ENCODE assay signal across 16 cellular contexts in genomic region chr15:61702224-61703120, GRCh38.
DNase-seq lines count a peak whose midpoint lies in the region; TF ChIP-seq lines count a peak whose summit lies in the region.
"Had no signal": no experiment of that assay in that cellular context is flagged by ENCODE, and none has a peak within 500 bp of the region (broad histone marks: within the 10 kb centered on the region; RNA-seq: fewer than 3 reads in every experiment).

No MANE protein-coding gene starts in this region.

- H3F3A ChIP-seq in SK-N-SH (replicated peaks; ENCODE audit: insufficient read depth): no peaks in the 10 kb centered on the region

- DNase-seq in Karpas-422: peak; percentile 45
- DNase-seq in OCI-M1 (lab: John Stamatoyannopoulos, UW): peak; percentile 42
- DNase-seq in iPS DF 19.7 (ENCODE audit: low read depth, low spot score): peak; percentile 23
- no peak for DNase-seq in SK-N-SH
- no peak for DNase-seq in SIG-M5 (lab: John Stamatoyannopoulos, UW)
- no peak for DNase-seq in pons (ENCODE audit: low spot score)
- no peak for DNase-seq in T-helper 2 cell treated with Interferon-gamma antibody and Interleukin-4, amounts not matched to agents 5 μg/mL and 100 μg/mL, for 36 hours (ENCODE audit: low spot score)
- DNase-seq: activated CD8-positive, alpha-beta memory T cell treated with anti-CD3 and anti-CD28 coated beads for 24 hours; AML-193; hypothalamus; NCI-H524 treated with DMSO at 0.1 percent for 48 hours; stimulated activated CD4-positive, alpha-beta T cell treated with anti-CD3 and anti-CD28 coated beads, Interleukin-4, amount 100 ng/mL, for 1 hour; stimulated activated naive B cell treated with anti-CD40 and anti-IgM and Interleukin-4, amounts not matched to agents 10 μg/mL and 1 μg/mL and 100 μg/mL, for 72 hours had no signal

- H3K4me1 ChIP-seq in ACC112 (ENCODE audit: control insufficient read depth, insufficient read depth, low read length, unreplicated experiment) (no peaks in the 10 kb centered on the region), Karpas-422 (ENCODE audit: low read length) (no peaks in the 10 kb centered on the region), SK-N-SH (ENCODE audit: control insufficient read depth in 1 of 2, insufficient read depth in 2 of 2, low read depth in 1 of 2, low read length in 1 of 2) (no peaks in the 10 kb centered on the region)

- peaks cover 5% of the 10 kb centered on the region for H3K27me3 Mint-ChIP-seq in T-helper 2 cell treated with Interferon-gamma antibody and Interleukin-4, amounts not matched to agents 5 μg/mL and 100 μg/mL, for 36 hours (ENCODE audit: low read depth)

- H3K27me3 ChIP-seq in ACC112 (ENCODE audit: insufficient read depth, low read length): no peaks in the 10 kb centered on the region
- H3K27me3 ChIP-seq in Karpas-422 (ENCODE audit: low read length): no peaks in the 10 kb centered on the region
- H3K27me3 ChIP-seq in SK-N-SH (ENCODE audit: insufficient read depth): no peaks in the 10 kb centered on the region; the same call in 1 of the 2 replicates
- H3K27me3 ChIP-seq: cardiac muscle cell had no signal

- no peak overlapping the region for H3K27ac Mint-ChIP-seq in T-helper 2 cell treated with Interferon-gamma antibody and Interleukin-4, amounts not matched to agents 5 μg/mL and 100 μg/mL, for 36 hours
- H3K27ac Mint-ChIP-seq: progenitor cell of endocrine pancreas; stimulated activated naive B cell treated with anti-CD40 and anti-IgM and Interleukin-4, amounts not matched to agents 10 μg/mL and 1 μg/mL and 100 μg/mL, for 72 hours had no signal

- H3K79me2 ChIP-seq in ACC112 (ENCODE audit: control insufficient read depth, insufficient read depth, low read length, unreplicated experiment) (no peaks in the 10 kb centered on the region), Karpas-422 (ENCODE audit: low read length) (no peaks in the 10 kb centered on the region), SK-N-SH (ENCODE audit: insufficient read depth) (no peaks in the 10 kb centered on the region)

- peak overlapping the region; percentile 19; the same call in 1 of the 2 replicates for H3K4me3 ChIP-seq in ACC112 (ENCODE audit: low read depth, low read length)
- H3K4me3 ChIP-seq in Karpas-422 (ENCODE audit: low read length): no peak overlapping the region
- H3K4me3 ChIP-seq in SK-N-SH (ENCODE audit: low read depth in 2 of 2, low read length in 1 of 2): no peak overlapping the region
- H3K4me3 ChIP-seq: cardiac muscle cell had no signal

- no peaks in the 10 kb centered on the region for H3K9me3 Mint-ChIP-seq in T-helper 2 cell treated with Interferon-gamma antibody and Interleukin-4, amounts not matched to agents 5 μg/mL and 100 μg/mL, for 36 hours

- H3K9ac ChIP-seq in Karpas-422 (ENCODE audit: low read length): no peak overlapping the region
- no peak overlapping the region for H3K9ac ChIP-seq in SK-N-SH

- H3K9me3 ChIP-seq in Karpas-422 (ENCODE audit: low read length) (no peaks in the 10 kb centered on the region), SK-N-SH (no peaks in the 10 kb centered on the region)

- POLR2A ChIA-PET in SK-N-SH (lab: Yijun Ruan, JAX): no interaction called here

- no peak overlapping the region for H3K27ac ChIP-seq in ACC112 (ENCODE audit: low read depth, low read length)
- no peak overlapping the region for H3K27ac ChIP-seq in Karpas-422 (ENCODE audit: low read length)
- H3K27ac ChIP-seq in SK-N-SH (ENCODE audit: low read depth in 2 of 2, low read length in 1 of 2): no peak overlapping the region
- H3K27ac ChIP-seq: cardiac muscle cell had no signal

- 35% methylated on average over 4 of the region's 4 CpGs for WGBS in SK-N-SH (ENCODE audit: low lambda C conversion rate)

- H3K36me3 Mint-ChIP-seq in T-helper 2 cell treated with Interferon-gamma antibody and Interleukin-4, amounts not matched to agents 5 μg/mL and 100 μg/mL, for 36 hours (ENCODE audit: low read depth): no peaks in the 10 kb centered on the region
- H3K36me3 Mint-ChIP-seq: stimulated activated naive B cell treated with anti-CD40 and anti-IgM and Interleukin-4, amounts not matched to agents 10 μg/mL and 1 μg/mL and 100 μg/mL, for 72 hours had no signal

- CTCF ChIA-PET in SK-N-SH (lab: Yijun Ruan, JAX): interaction anchor here (1.0 kb wide), 2 partner anchors 11 to 125 kb away, joined by 3 read pairs; no protein-coding TSS in a partner anchor

- no peak for TF ChIP-seq RAD21 in SK-N-SH (IDR thresholded peaks at IDR 0.05; ENCODE audit: low read length)

- no peak overlapping the region for H3K4me3 Mint-ChIP-seq in T-helper 2 cell treated with Interferon-gamma antibody and Interleukin-4, amounts not matched to agents 5 μg/mL and 100 μg/mL, for 36 hours
- H3K4me3 Mint-ChIP-seq: stimulated activated naive B cell treated with anti-CD40 and anti-IgM and Interleukin-4, amounts not matched to agents 10 μg/mL and 1 μg/mL and 100 μg/mL, for 72 hours had no signal

- no peaks in the 10 kb centered on the region for H4K20me1 ChIP-seq in Karpas-422 (ENCODE audit: insufficient read depth, low read depth, low read length)
- H4K20me1 ChIP-seq in SK-N-SH (ENCODE audit: insufficient read depth): no peaks in the 10 kb centered on the region

- H3K4me2 ChIP-seq in Karpas-422 (ENCODE audit: low read depth, low read length, poor library complexity, severe bottlenecking) (no peak overlapping the region), SK-N-SH (no peak overlapping the region)

- TF ChIP-seq CTCF in SK-N-SH (IDR thresholded peaks at IDR 0.05): no peak

- H3K4me1 Mint-ChIP-seq in T-helper 2 cell treated with Interferon-gamma antibody and Interleukin-4, amounts not matched to agents 5 μg/mL and 100 μg/mL, for 36 hours (ENCODE audit: low read depth): no peaks in the 10 kb centered on the region
- H3K4me1 Mint-ChIP-seq: stimulated activated naive B cell treated with anti-CD40 and anti-IgM and Interleukin-4, amounts not matched to agents 10 μg/mL and 1 μg/mL and 100 μg/mL, for 72 hours had no signal

- H2AFZ ChIP-seq in ACC112 (ENCODE audit: low read length, unreplicated experiment) (no peak overlapping the region), Karpas-422 (ENCODE audit: low read length) (no peak overlapping the region), SK-N-SH (ENCODE audit: low read depth) (no peak overlapping the region)

- H3K9me2 ChIP-seq in Karpas-422 (replicated peaks; ENCODE audit: insufficient read depth, low read length): no peaks in the 10 kb centered on the region
- H3K9me2 ChIP-seq in SK-N-SH: no peaks in the 10 kb centered on the region

- TF ChIP-seq EP300 in SK-N-SH (IDR thresholded peaks at IDR 0.05; ENCODE audit: borderline replicate concordance in 1 of 2, low read depth in 1 of 2, low read length in 1 of 2): no peak

- H3K36me3 ChIP-seq in ACC112 (ENCODE audit: insufficient read depth, low read length) (no peaks in the 10 kb centered on the region), Karpas-422 (ENCODE audit: insufficient read depth, low read length) (no peaks in the 10 kb centered on the region), SK-N-SH (replicated peaks in 1 of 2; ENCODE audit: control insufficient read depth in 1 of 2, insufficient read depth in 2 of 2, low read length in 1 of 2) (no peaks in the 10 kb centered on the region)
- H3K36me3 ChIP-seq: cardiac muscle cell had no signal

TF ChIP-seq in SK-N-SH, 30 proteins besides CTCF, POLR2A, EP300 and RAD21:
- TF ChIP-seq, protein P1, sequence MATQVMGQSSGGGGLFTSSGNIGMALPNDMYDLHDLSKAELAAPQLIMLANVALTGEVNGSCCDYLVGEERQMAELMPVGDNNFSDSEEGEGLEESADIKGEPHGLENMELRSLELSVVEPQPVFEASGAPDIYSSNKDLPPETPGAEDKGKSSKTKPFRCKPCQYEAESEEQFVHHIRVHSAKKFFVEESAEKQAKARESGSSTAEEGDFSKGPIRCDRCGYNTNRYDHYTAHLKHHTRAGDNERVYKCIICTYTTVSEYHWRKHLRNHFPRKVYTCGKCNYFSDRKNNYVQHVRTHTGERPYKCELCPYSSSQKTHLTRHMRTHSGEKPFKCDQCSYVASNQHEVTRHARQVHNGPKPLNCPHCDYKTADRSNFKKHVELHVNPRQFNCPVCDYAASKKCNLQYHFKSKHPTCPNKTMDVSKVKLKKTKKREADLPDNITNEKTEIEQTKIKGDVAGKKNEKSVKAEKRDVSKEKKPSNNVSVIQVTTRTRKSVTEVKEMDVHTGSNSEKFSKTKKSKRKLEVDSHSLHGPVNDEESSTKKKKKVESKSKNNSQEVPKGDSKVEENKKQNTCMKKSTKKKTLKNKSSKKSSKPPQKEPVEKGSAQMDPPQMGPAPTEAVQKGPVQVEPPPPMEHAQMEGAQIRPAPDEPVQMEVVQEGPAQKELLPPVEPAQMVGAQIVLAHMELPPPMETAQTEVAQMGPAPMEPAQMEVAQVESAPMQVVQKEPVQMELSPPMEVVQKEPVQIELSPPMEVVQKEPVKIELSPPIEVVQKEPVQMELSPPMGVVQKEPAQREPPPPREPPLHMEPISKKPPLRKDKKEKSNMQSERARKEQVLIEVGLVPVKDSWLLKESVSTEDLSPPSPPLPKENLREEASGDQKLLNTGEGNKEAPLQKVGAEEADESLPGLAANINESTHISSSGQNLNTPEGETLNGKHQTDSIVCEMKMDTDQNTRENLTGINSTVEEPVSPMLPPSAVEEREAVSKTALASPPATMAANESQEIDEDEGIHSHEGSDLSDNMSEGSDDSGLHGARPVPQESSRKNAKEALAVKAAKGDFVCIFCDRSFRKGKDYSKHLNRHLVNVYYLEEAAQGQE (IDR thresholded peaks at IDR 0.05; ENCODE audit: low read depth, low read length): no peak
- TF ChIP-seq RXRA (IDR thresholded peaks at IDR 0.05; ENCODE audit: borderline replicate concordance, low read depth) (no peak), RCOR1 (IDR thresholded peaks at IDR 0.05; ENCODE audit: low read length) (no peak), SIN3A (IDR thresholded peaks at IDR 0.05; ENCODE audit: borderline replicate concordance, low read depth, low read length) (no peak), TCF12 (IDR thresholded peaks at IDR 0.05) (no peak), NRF1 (IDR thresholded peaks at IDR 0.05; ENCODE audit: low read depth, low read length) (no peak), GATA2 (CRISPR knock-in tag; IDR thresholded peaks at IDR 0.05) (no peak)

Comparison
In these comparisons a context has a peak if more than half of its experiments do, and no peak if none do; other contexts are left out.
1. DNase-seq: peak in Karpas-422 (single experiment), OCI-M1 (single experiment) and iPS DF 19.7 (single experiment); none in SK-N-SH (single experiment), SIG-M5 (single experiment), pons (single experiment) and T-helper 2 cell treated with Interferon-gamma antibody and Interleukin-4, amounts not matched to agents 5 μg/mL and 100 μg/mL, for 36 hours (single experiment).